ENCODE assay signal across 33 cellular contexts in genomic region chr1:159212596-159212995, GRCh38. TPM values are rescaled to one million over a fixed set of nuclear protein-coding genes. Genes with fewer than 3 reads are reported as not detected.
"Had no signal": no experiment of that assay in that cellular context is flagged by ENCODE, and none has a peak within 500 bp of the region (broad histone marks: within the 10 kb centered on the region; RNA-seq: fewer than 3 reads in every experiment).

No MANE protein-coding gene starts in this region.

- H3K36me3 Mint-ChIP-seq: naive thymus-derived CD8-positive, alpha-beta T cell; natural killer cell treated with Interleukin-12 subunit alpha and Interleukin-12 subunit beta and Interleukin-15 and Interleukin-18, amount 100 ng/mL, for 72 hours; stimulated activated memory B cell treated with anti-CD40 and anti-IgM and Interleukin-4, amounts not matched to agents 10 μg/mL and 1 μg/mL and 100 μg/mL, for 72 hours; type B pancreatic cell had no signal

- H3K4me3 Mint-ChIP-seq: naive thymus-derived CD8-positive, alpha-beta T cell; natural killer cell treated with Interleukin-12 subunit alpha and Interleukin-12 subunit beta and Interleukin-15 and Interleukin-18, amount 100 ng/mL, for 72 hours; nephron progenitor cell; neural crest cell; stimulated activated memory B cell treated with anti-CD40 and anti-IgM and Interleukin-4, amounts not matched to agents 10 μg/mL and 1 μg/mL and 100 μg/mL, for 72 hours; stimulated activated naive CD8-positive, alpha-beta T cell treated with anti-CD3 and anti-CD28 coated beads, Interleukin-15, amount 100 ng/mL, for 72 hours; type B pancreatic cell had no signal

- H3K4me1 ChIP-seq: prostate gland, right atrium auricular region, right lobe of liver, suprapubic skin, testis, tibial artery, transverse colon, upper lobe of right lung, uterus had no signal

- H3K27ac ChIP-seq: neutrophil, pancreas, prostate gland, right atrium auricular region, right lobe of liver, sigmoid colon, skin epidermis, spleen, suprapubic skin, testis, tibial artery, transverse colon, upper lobe of right lung had no signal

- H3K9me3 Mint-ChIP-seq: naive thymus-derived CD8-positive, alpha-beta T cell; natural killer cell treated with Interleukin-12 subunit alpha and Interleukin-12 subunit beta and Interleukin-15 and Interleukin-18, amount 100 ng/mL, for 72 hours; nephron progenitor cell; neural crest cell; stimulated activated memory B cell treated with anti-CD40 and anti-IgM and Interleukin-4, amounts not matched to agents 10 μg/mL and 1 μg/mL and 100 μg/mL, for 72 hours; stimulated activated naive CD8-positive, alpha-beta T cell treated with anti-CD3 and anti-CD28 coated beads, Interleukin-15, amount 100 ng/mL, for 72 hours; type B pancreatic cell had no signal

- DNase-seq: naive thymus-derived CD8-positive, alpha-beta T cell; nephron progenitor cell; nucleus accumbens; pancreas; retina; right lobe of liver; sigmoid colon; spleen; stimulated activated CD4-positive, alpha-beta T cell treated with anti-CD3 and anti-CD28 coated beads, Interleukin-12 subunit alpha, Interleukin-12 subunit beta, amount 100 ng/mL, for 4 hours; stimulated activated CD4-positive, alpha-beta T cell treated with anti-CD3 and anti-CD28 coated beads, Interleukin-1b, Interleukin-23, amount 100 ng/mL, for 48 hours; stimulated activated CD4-positive, alpha-beta T cell treated with anti-CD3 and anti-CD28 coated beads, Interleukin-4, amount 100 ng/mL, for 1 hour; stimulated activated CD4-positive, alpha-beta T cell treated with anti-CD3 and anti-CD28 coated beads, Interleukin-4, amount 100 ng/mL, for 4 hours; stimulated activated CD8-positive, alpha-beta memory T cell treated with anti-CD3 and anti-CD28 coated beads, Interleukin-4, amount 100 ng/mL, for 48 hours; stimulated activated naive CD4-positive, alpha-beta T cell; stimulated activated naive CD8-positive, alpha-beta T cell treated with anti-CD3 and anti-CD28 coated beads, Interleukin-15, amount 100 ng/mL, for 72 hours; stimulated activated naive CD8-positive, alpha-beta T cell treated with anti-CD3 and anti-CD28 coated beads, Interleukin-15, Interleukin-2, amounts not matched to agents 100 U/mL and 50 U/mL, for 24 hours; substantia nigra; testis; tibial artery; transverse colon; upper lobe of right lung; uterus had no signal

- ATAC-seq: naive thymus-derived CD8-positive, alpha-beta T cell; natural killer cell treated with Interleukin-12 subunit alpha and Interleukin-12 subunit beta and Interleukin-15 and Interleukin-18, amount 100 ng/mL, for 72 hours; pancreas; right lobe of liver; stimulated activated memory B cell treated with anti-CD40 and anti-IgM and Interleukin-4, amounts not matched to agents 10 μg/mL and 1 μg/mL and 100 μg/mL, for 72 hours; stimulated activated naive CD8-positive, alpha-beta T cell treated with anti-CD3 and anti-CD28 coated beads, Interleukin-15, amount 100 ng/mL, for 72 hours; stimulated activated naive CD8-positive, alpha-beta T cell treated with anti-CD3 and anti-CD28 coated beads, Interleukin-15, Interleukin-2, amounts not matched to agents 100 U/mL and 50 U/mL, for 24 hours; upper lobe of right lung had no signal

- H3K27ac Mint-ChIP-seq: natural killer cell treated with Interleukin-12 subunit alpha and Interleukin-12 subunit beta and Interleukin-15 and Interleukin-18, amount 100 ng/mL, for 72 hours; nephron progenitor cell; stimulated activated memory B cell treated with anti-CD40 and anti-IgM and Interleukin-4, amounts not matched to agents 10 μg/mL and 1 μg/mL and 100 μg/mL, for 72 hours; type B pancreatic cell had no signal

- H3K36me3 ChIP-seq: neutrophil, pancreas, prostate gland, right atrium auricular region, right lobe of liver, sigmoid colon, spleen, suprapubic skin, tibial artery, transverse colon, upper lobe of right lung, uterus had no signal

- H3K9me3 ChIP-seq: neutrophil, pancreas, prostate gland, right atrium auricular region, right lobe of liver, sigmoid colon, spleen, suprapubic skin, testis, tibial artery, transverse colon, upper lobe of right lung, uterus had no signal

- H3K4me3 ChIP-seq: pancreas, prostate gland, right atrium auricular region, right lobe of liver, sigmoid colon, skin epidermis, smooth muscle cell, spleen, suprapubic skin, testis, tibial artery, transverse colon, upper lobe of right lung, uterus had no signal

- H3K27me3 ChIP-seq: right atrium auricular region, right lobe of liver, testis, uterus had no signal

RNA-seq across cellular contexts. Expression of gene ACKR1, which starts 7.9 kb away (rescaled TPM):
- total RNA-seq: naive thymus-derived CD8-positive, alpha-beta T cell; natural killer cell treated with Interleukin-12 subunit alpha and Interleukin-12 subunit beta and Interleukin-15 and Interleukin-18, amount 100 ng/mL, for 72 hours; osteocyte had no signal
- polyA plus RNA-seq: naive thymus-derived CD8-positive, alpha-beta T cell had no signal

RNA-seq across cellular contexts. Expression of gene CADM3, which starts 41.2 kb away (rescaled TPM):
- total RNA-seq: naive thymus-derived CD8-positive, alpha-beta T cell; natural killer cell treated with Interleukin-12 subunit alpha and Interleukin-12 subunit beta and Interleukin-15 and Interleukin-18, amount 100 ng/mL, for 72 hours had no signal
- polyA plus RNA-seq: naive thymus-derived CD8-positive, alpha-beta T cell had no signal
